ENCODE assay signal across 8 cellular contexts in genomic region chr13:48580185-48580803, GRCh38. TPM values are rescaled to one million over a fixed set of nuclear protein-coding genes. Genes with fewer than 3 reads are reported as not detected.
A peak's percentile ranks its signal among the peaks of the same experiment; 100 is the strongest.
DNase-seq lines count a peak whose midpoint lies in the region; ATAC-seq and TF ChIP-seq lines count a peak whose summit lies in the region.

No MANE protein-coding gene starts in this region.

- H3K36me3 Mint-ChIP-seq in GM23338 (ENCODE audit: low read depth), result no peaks in the 10 kb centered on the region
- H3K36me3 Mint-ChIP-seq in natural killer cell, result no peaks in the 10 kb centered on the region

- no peak overlapping the region for H3K4me3 ChIP-seq in GM23338

- DNase-seq in AG08396 (ENCODE audit: low spot score) (peak; percentile 26), GM23338 (ENCODE audit: low spot score) (peak; percentile 84), NCI-H82 treated with DMSO at 0.1 percent for 48 hours (lab: John Stamatoyannopoulos, UW; ENCODE audit: unreplicated experiment) (peak; percentile 80), erythroblast (lab: John Stamatoyannopoulos, UW) (peak; percentile 61 to 79), natural killer cell (peak; percentile 56), stromal cell of bone marrow (ENCODE audit: low read depth) (peak; percentile 47)
- peak; percentile 55 for DNase-seq in activated CD8-positive, alpha-beta memory T cell treated with anti-CD3 and anti-CD28 coated beads, Interleukin-2, amount 50 U/mL, for 24 hours (ENCODE audit: extremely low read depth)

- H3K79me2 ChIP-seq in GM23338 (replicated peaks; ENCODE audit: insufficient read depth), result no peaks in the 10 kb centered on the region

- H3K27me3 Mint-ChIP-seq in GM23338 (ENCODE audit: insufficient read depth, low read depth, poor library complexity) (peaks cover 5% of the 10 kb centered on the region), natural killer cell (ENCODE audit: low read depth in 2 of 2) (peaks cover 6 to 12% of the 10 kb centered on the region in 2 donors)

- ATAC-seq in GM23338 (peak; percentile 65), natural killer cell (peak; percentile 72 to 79 (median 78)), GM21825 (IDR thresholded peaks at IDR 0.05; ENCODE audit: unreplicated experiment) (no peak)

- no peak overlapping the region for H2AFZ ChIP-seq in GM23338

- intact Hi-C loops in natural killer cell (cut with micrococcal nuclease), result loop anchor here (1.0 to 5.0 kb wide), 3 partner anchors 178 to 453 kb away; no protein-coding TSS in a partner anchor

- peaks cover 10% of the 10 kb centered on the region for H3K9me2 ChIP-seq in GM23338 (ENCODE audit: insufficient read depth)

- H3K4me1 Mint-ChIP-seq in GM23338, result peaks cover under 1% of the 10 kb centered on the region; the same call in 1 of the 3 replicates
- H3K4me1 Mint-ChIP-seq in natural killer cell, result peaks cover 6 to 27% of the 10 kb centered on the region in 2 donors

- H3K4me1 ChIP-seq in GM23338 (ENCODE audit: insufficient read depth), result peaks cover 3% of the 10 kb centered on the region

- TF ChIP-seq POLR2A in erythroblast (IDR thresholded peaks at IDR 0.05; ENCODE audit: low read length), result no peak

- no peaks in the 10 kb centered on the region for H4K20me1 ChIP-seq in GM23338 (replicated peaks; ENCODE audit: insufficient read depth)

- no peak overlapping the region for H3K27ac Mint-ChIP-seq in GM23338
- no peak overlapping the region for H3K27ac Mint-ChIP-seq in natural killer cell

- no peaks in the 10 kb centered on the region for H3K27me3 ChIP-seq in GM23338 (ENCODE audit: insufficient read depth)

- H3K4me3 Mint-ChIP-seq in GM23338 (no peak overlapping the region), natural killer cell (no peak overlapping the region)

- no peaks in the 10 kb centered on the region for H3K9me3 Mint-ChIP-seq in GM23338
- no peaks in the 10 kb centered on the region for H3K9me3 Mint-ChIP-seq in natural killer cell

- no peaks in the 10 kb centered on the region for H3F3A ChIP-seq in GM23338 (replicated peaks; ENCODE audit: low read depth)

- H3K4me2 ChIP-seq in GM23338, result no peak overlapping the region

- peak; percentile 64 to 76 for TF ChIP-seq CTCF in GM23338 (conservative IDR thresholded peaks at IDR 0.05; ENCODE audit: low read depth in 2 of 2)
- TF ChIP-seq CTCF in natural killer cell (IDR thresholded peaks at IDR 0.05), result peak; percentile 89

- H3K27ac ChIP-seq in GM23338 (ENCODE audit: low read depth), result no peak overlapping the region

- H3K36me3 ChIP-seq in GM23338 (ENCODE audit: insufficient read depth), result no peaks in the 10 kb centered on the region

TF ChIP-seq in GM23338, 12 proteins besides CTCF, POLR2A, EP300 and RAD21:
- TF ChIP-seq CREB1 (CRISPR knock-in tag; IDR thresholded peaks at IDR 0.05; ENCODE audit: low read depth) (no peak), STAT1 (IDR thresholded peaks at IDR 0.05; ENCODE audit: unreplicated experiment) (no peak)

RNA-seq across cellular contexts. Expression of gene RCBTB2, which starts 47.4 kb away (rescaled TPM):
- total RNA-seq in GM23338 (2014; rRNA removed; shearing (Covaris generic)), result 15.3 and 20.8 TPM in 2 replicates
- polyA plus RNA-seq in GM23338 (2016; fragmentation: Nextera tagmentation; extraction: Ambion mirVana), result 8.1 TPM in 2 replicates
- total RNA-seq in natural killer cell, result 10 to 100 TPM; 21.9 to 27.1 (median 24.2) TPM

Comparison
In these comparisons a context has a peak if more than half of its experiments do, and no peak if none do; other contexts are left out.
1. DNase-seq: peak in every context shown above with its lines; median percentile 84 in GM23338; 80 in NCI-H82 treated with DMSO at 0.1 percent for 48 hours; 70 in erythroblast; 56 in natural killer cell; 55 in activated CD8-positive, alpha-beta memory T cell treated with anti-CD3 and anti-CD28 coated beads, Interleukin-2, amount 50 U/mL, for 24 hours; 47 in stromal cell of bone marrow; 26 in AG08396.